ENCODE assay signal across 8 cellular contexts in genomic region chr5:94111209-94112004, GRCh38.
A peak's percentile ranks its signal among the peaks of the same experiment; 100 is the strongest.
DNase-seq lines count a peak whose midpoint lies in the region; ATAC-seq and FAIRE-seq lines count a peak whose summit lies in the region.

No MANE protein-coding gene starts in this region.

- H3K4me3 ChIP-seq in HUES48 (ENCODE audit: low read depth, low read length) (peak overlapping the region; percentile 92), NT2/D1 (ENCODE audit: insufficient read length, low read depth) (peak overlapping the region; percentile 77), mesodermal cell (ENCODE audit: extremely low read depth, insufficient read depth, low read length, poor library complexity, severe bottlenecking) (peak overlapping the region; percentile 57)

- H3K9me3 ChIP-seq in HUES48 (ENCODE audit: control insufficient read depth, insufficient read depth, low read length) = peaks cover 2% of the 10 kb centered on the region; the same call in 1 of the 2 replicates
- H3K9me3 ChIP-seq in NT2/D1 (ENCODE audit: insufficient read depth, low read length) = peaks cover 10% of the 10 kb centered on the region; the same call in 1 of the 2 replicates
- no peaks in the 10 kb centered on the region for H3K9me3 ChIP-seq in mesodermal cell (ENCODE audit: control insufficient read depth, low read length)

- H3K27ac ChIP-seq in HUES48 (ENCODE audit: low read depth, low read length) = peak overlapping the region; percentile 81
- peak overlapping the region; percentile 81 for H3K27ac ChIP-seq in mesodermal cell (ENCODE audit: low read depth, low read length, severe bottlenecking)

- WGBS in mesodermal cell (ENCODE audit: insufficient coverage in 2 of 2), 2 experiments = 12% methylated on average over 28 of the region's 51 CpGs

- peak; percentile 93 for DNase-seq in D341Med (ENCODE audit: low spot score)
- DNase-seq in NT2/D1 (ENCODE audit: low read depth, low spot score) = peak; percentile 86
- peak; percentile 85 for DNase-seq in activated CD8-positive, alpha-beta memory T cell treated with anti-CD3 and anti-CD28 coated beads, Interleukin-2, amount 50 U/mL, for 24 hours (ENCODE audit: extremely low read depth)
- DNase-seq in stimulated activated CD8-positive, alpha-beta memory T cell treated with anti-CD3 and anti-CD28 coated beads, Interleukin-15, amount 100 ng/mL, for 24 hours (ENCODE audit: low read depth) = peak; percentile 76

- H3K4me1 ChIP-seq in HUES48 (ENCODE audit: control insufficient read depth, insufficient read depth, low read length) (peaks cover 6% of the 10 kb centered on the region; the same call in 1 of the 2 replicates), NT2/D1 (ENCODE audit: insufficient read depth, insufficient read length) (no peaks in the 10 kb centered on the region), mesodermal cell (ENCODE audit: control insufficient read depth, insufficient read depth, low read length, poor library complexity, severe bottlenecking) (no peaks in the 10 kb centered on the region)

- no peaks in the 10 kb centered on the region for H3K27me3 ChIP-seq in HUES48 (ENCODE audit: control insufficient read depth, insufficient read depth, low read length)
- no peaks in the 10 kb centered on the region for H3K27me3 ChIP-seq in NT2/D1 (ENCODE audit: insufficient read depth, insufficient read length)

- ATAC-seq in GM21423 (IDR thresholded peaks at IDR 0.05; ENCODE audit: unreplicated experiment) = peak; percentile 100

- peak; percentile 81 for FAIRE-seq in endometrium (lab: Jason Lieb, UNC)

- peak overlapping the region; percentile 77 for H3K9ac ChIP-seq in HUES48 (ENCODE audit: low read depth, low read length)
- H3K9ac ChIP-seq in NT2/D1 (ENCODE audit: insufficient read length, low read depth) = peak overlapping the region; percentile 87

- H3K36me3 ChIP-seq in HUES48 (ENCODE audit: control insufficient read depth, insufficient read depth, low read length) (no peaks in the 10 kb centered on the region), NT2/D1 (ENCODE audit: insufficient read depth, insufficient read length, low read length) (no peaks in the 10 kb centered on the region), mesodermal cell (ENCODE audit: control insufficient read depth, insufficient read depth, low read length) (no peaks in the 10 kb centered on the region)

Comparison
In these comparisons a context has a peak if more than half of its experiments do, and no peak if none do; other contexts are left out.
1. Peak in every context shown above with its lines: DNase-seq, ATAC-seq, H3K4me3 ChIP-seq and H3K27ac ChIP-seq.